Comparison of ENCODE assay signal across 19 cellular contexts in genomic region chr2:17107131-17107530, GRCh38.
"Had no signal": no experiment of that assay in that cellular context is flagged by ENCODE, and none has a peak within 500 bp of the region (broad histone marks: within the 10 kb centered on the region; RNA-seq: fewer than 3 reads in every experiment).

No MANE protein-coding gene starts in this region.

- H3K9ac ChIP-seq: parathyroid adenoma had no signal

- H3K9me3 ChIP-seq: adrenal gland, breast epithelium, esophagus squamous epithelium, spleen, tibial nerve had no signal

- H3K4me1 ChIP-seq: adrenal gland, breast epithelium, esophagus squamous epithelium, parathyroid adenoma, spleen, tibial nerve had no signal

- DNase-seq: activated CD4-positive, alpha-beta T cell treated with anti-CD3 and anti-CD28 coated beads, Interleukin-2, amount 10 ng/mL, durations not matched to agents 7 days and 5 days; activated CD4-positive, CD25-positive, alpha-beta regulatory T cell; activated CD8-positive, alpha-beta memory T cell treated with anti-CD3 and anti-CD28 coated beads for 24 hours; activated naive CD4-positive, alpha-beta T cell treated with anti-CD3 and anti-CD28 coated beads, Interleukin-2, amount 10 ng/mL, durations not matched to agents 7 days and 5 days; activated T-cell treated with anti-CD3 and anti-CD28 coated beads for 4 hours; adrenal gland; esophagus squamous epithelium; hypothalamus; left colon; naive thymus-derived CD4-positive, alpha-beta T cell; spleen; stimulated activated CD4-positive, alpha-beta T cell treated with anti-CD3 and anti-CD28 coated beads, Interleukin-1b, Interleukin-23, amount 100 ng/mL, for 48 hours had no signal

- H3K27me3 ChIP-seq: adrenal gland, breast epithelium, esophagus squamous epithelium, spleen, tibial nerve had no signal

- H3K36me3 ChIP-seq: adrenal gland, breast epithelium, esophagus squamous epithelium, spleen, tibial nerve had no signal

- H2AFZ ChIP-seq: parathyroid adenoma had no signal

- H3K4me3 Mint-ChIP-seq: activated CD4-positive, alpha-beta T cell treated with anti-CD3 and anti-CD28 coated beads, Interleukin-2, amount 10 ng/mL, durations not matched to agents 7 days and 5 days; activated naive CD4-positive, alpha-beta T cell treated with anti-CD3 and anti-CD28 coated beads, Interleukin-2, amount 10 ng/mL, durations not matched to agents 7 days and 5 days; naive thymus-derived CD4-positive, alpha-beta T cell; stimulated activated memory B cell treated with anti-CD40 and anti-IgM and Interleukin-4, amounts not matched to agents 10 μg/mL and 1 μg/mL and 100 μg/mL, for 72 hours; T-helper 1 cell treated with Interleukin-12 subunit alpha and Interleukin-12 subunit beta and Interleukin-4 antibody, amounts not matched to agents 30 μg/mL and 1 μg/mL, for 36 hours had no signal

- H3K27me3 Mint-ChIP-seq: activated CD4-positive, alpha-beta T cell treated with anti-CD3 and anti-CD28 coated beads, Interleukin-2, amount 10 ng/mL, durations not matched to agents 7 days and 5 days; activated naive CD4-positive, alpha-beta T cell treated with anti-CD3 and anti-CD28 coated beads, Interleukin-2, amount 10 ng/mL, durations not matched to agents 7 days and 5 days; stimulated activated memory B cell treated with anti-CD40 and anti-IgM and Interleukin-4, amounts not matched to agents 10 μg/mL and 1 μg/mL and 100 μg/mL, for 72 hours had no signal

- H3K4me1 Mint-ChIP-seq: activated CD4-positive, alpha-beta T cell treated with anti-CD3 and anti-CD28 coated beads, Interleukin-2, amount 10 ng/mL, durations not matched to agents 7 days and 5 days; activated naive CD4-positive, alpha-beta T cell treated with anti-CD3 and anti-CD28 coated beads, Interleukin-2, amount 10 ng/mL, durations not matched to agents 7 days and 5 days; naive thymus-derived CD4-positive, alpha-beta T cell had no signal

- H3K9me3 Mint-ChIP-seq: activated CD4-positive, alpha-beta T cell treated with anti-CD3 and anti-CD28 coated beads, Interleukin-2, amount 10 ng/mL, durations not matched to agents 7 days and 5 days; activated T-helper 2 cell treated with anti-CD3 and anti-CD28 coated beads, Interferon-gamma antibody, Interleukin-2, Interleukin-4, amounts not matched to agents 10 μg/mL and 5 μg/mL and 100 μg/mL, durations not matched to agents 14 hours and 24 hours and 36 hours; stimulated activated memory B cell treated with anti-CD40 and anti-IgM and Interleukin-4, amounts not matched to agents 10 μg/mL and 1 μg/mL and 100 μg/mL, for 72 hours; T-helper 1 cell treated with Interleukin-12 subunit alpha and Interleukin-12 subunit beta and Interleukin-4 antibody, amounts not matched to agents 30 μg/mL and 1 μg/mL, for 36 hours had no signal

- H3K36me3 Mint-ChIP-seq: activated naive CD4-positive, alpha-beta T cell treated with anti-CD3 and anti-CD28 coated beads, Interleukin-2, amount 10 ng/mL, durations not matched to agents 7 days and 5 days; naive thymus-derived CD4-positive, alpha-beta T cell; stimulated activated memory B cell treated with anti-CD40 and anti-IgM and Interleukin-4, amounts not matched to agents 10 μg/mL and 1 μg/mL and 100 μg/mL, for 72 hours had no signal

- H3K27ac Mint-ChIP-seq: activated CD4-positive, alpha-beta T cell treated with anti-CD3 and anti-CD28 coated beads, Interleukin-2, amount 10 ng/mL, durations not matched to agents 7 days and 5 days; activated naive CD4-positive, alpha-beta T cell treated with anti-CD3 and anti-CD28 coated beads, Interleukin-2, amount 10 ng/mL, durations not matched to agents 7 days and 5 days; activated T-helper 2 cell treated with anti-CD3 and anti-CD28 coated beads, Interferon-gamma antibody, Interleukin-2, Interleukin-4, amounts not matched to agents 10 μg/mL and 5 μg/mL and 100 μg/mL, durations not matched to agents 14 hours and 24 hours and 36 hours; naive thymus-derived CD4-positive, alpha-beta T cell; stimulated activated memory B cell treated with anti-CD40 and anti-IgM and Interleukin-4, amounts not matched to agents 10 μg/mL and 1 μg/mL and 100 μg/mL, for 72 hours; T-helper 1 cell treated with Interleukin-12 subunit alpha and Interleukin-12 subunit beta and Interleukin-4 antibody, amounts not matched to agents 30 μg/mL and 1 μg/mL, for 36 hours had no signal

- ATAC-seq: left colon; naive thymus-derived CD4-positive, alpha-beta T cell; stimulated activated memory B cell treated with anti-CD40 and anti-IgM and Interleukin-4, amounts not matched to agents 10 μg/mL and 1 μg/mL and 100 μg/mL, for 72 hours had no signal

- H3K4me3 ChIP-seq: adrenal gland, breast epithelium, esophagus squamous epithelium, lung, spleen, tibial nerve had no signal

- H3K79me2 ChIP-seq: parathyroid adenoma had no signal

- H3K27ac ChIP-seq: adrenal gland, breast epithelium, esophagus squamous epithelium, parathyroid adenoma, spleen, tibial nerve had no signal
